30 cellular contexts compared by ENCODE assay signal in the genomic region with DNA sequence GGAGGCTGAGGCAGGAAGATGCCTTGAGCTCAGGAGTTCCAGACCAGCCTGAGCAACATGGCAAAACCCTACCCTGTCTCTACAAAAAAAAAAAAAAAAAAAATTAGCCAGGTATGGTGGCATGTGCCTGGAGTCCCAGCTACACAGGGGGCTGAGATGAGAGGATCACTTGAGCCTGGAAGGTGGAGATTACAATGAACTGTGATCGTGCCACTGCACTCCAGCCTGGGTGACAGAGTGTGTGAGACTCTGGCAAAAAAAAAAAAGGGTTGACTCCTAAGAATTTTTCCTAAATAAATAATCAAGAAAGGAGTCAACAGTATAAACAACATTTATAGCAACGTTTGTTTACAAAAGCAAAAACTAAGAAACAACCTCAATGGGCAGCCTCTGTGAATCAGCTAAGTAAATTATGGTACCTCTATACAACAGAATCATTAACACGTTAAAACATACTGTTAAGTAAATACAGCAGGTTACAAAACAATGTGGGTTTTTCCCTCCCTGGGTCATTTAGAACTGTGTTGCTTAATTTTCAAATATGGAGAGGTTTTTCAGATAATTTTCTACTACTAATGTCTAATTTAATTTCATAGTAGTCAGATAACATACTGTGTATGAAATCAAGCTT. TPM values are rescaled to one million over a fixed set of nuclear protein-coding genes. Genes with fewer than 3 reads are reported as not detected.
"Had no signal": no experiment of that assay in that cellular context is flagged by ENCODE, and none has a peak within 500 bp of the region (broad histone marks: within the 10 kb centered on the region; RNA-seq: fewer than 3 reads in every experiment).

No MANE protein-coding gene starts in this region.

- H3K4me3 ChIP-seq: ascending aorta, cardiac muscle cell, colonic mucosa, gastroesophageal sphincter, sigmoid colon, thoracic aorta had no signal

- H3K9me3 ChIP-seq: ascending aorta, colonic mucosa, gastroesophageal sphincter, neutrophil, sigmoid colon, thoracic aorta had no signal

- H3K4me1 ChIP-seq: ascending aorta, colonic mucosa, gastroesophageal sphincter, sigmoid colon had no signal

- H3K27me3 ChIP-seq: ascending aorta, gastroesophageal sphincter, neutrophil, sigmoid colon had no signal

- H3K27ac ChIP-seq: ascending aorta, cardiac muscle cell, colonic mucosa, gastroesophageal sphincter, neutrophil, sigmoid colon, thoracic aorta, VCaP had no signal

- H3K36me3 ChIP-seq: ascending aorta, cardiac muscle cell, colonic mucosa, gastroesophageal sphincter, neutrophil, sigmoid colon, thoracic aorta had no signal

- ATAC-seq: gastroesophageal sphincter; left cardiac atrium; stimulated activated effector memory CD8-positive, alpha-beta T cell treated with anti-CD3 and anti-CD28 coated beads, Interleukin-12 subunit alpha, Interleukin-12 subunit beta, amount 100 ng/mL, for 72 hours had no signal

- DNase-seq: activated CD4-positive, alpha-beta T cell treated with anti-CD3 and anti-CD28 coated beads for 4 hours; activated CD4-positive, alpha-beta T cell treated with anti-CD3 and anti-CD28 coated beads, Interleukin-2, amount 50 U/mL, for 48 hours; activated CD8-positive, alpha-beta memory T cell treated with anti-CD3 and anti-CD28 coated beads for 24 hours; activated effector memory CD4-positive, alpha-beta T cell treated with Interleukin-2 at 50 U/mL for 16 hours; activated naive CD4-positive, alpha-beta T cell treated with Interleukin-2 at 50 U/mL for 16 hours; activated naive CD8-positive, alpha-beta T cell treated with anti-CD3 and anti-CD28 coated beads for 36 hours; cerebellar nuclear complex; colonic mucosa; effector CD8-positive, alpha-beta T cell; head of caudate nucleus; hippocampal formation; left cardiac atrium; naive B cell; nephron progenitor cell; retina; sigmoid colon; small intestine; stimulated activated CD4-positive, alpha-beta T cell treated with anti-CD3 and anti-CD28 coated beads, Interleukin-4, amount 100 ng/mL, for 24 hours; T-helper 9 cell; trophoblast cell had no signal

RNA-seq across cellular contexts. Expression of a gene that starts 56.8 kb away (rescaled TPM):
- total RNA-seq: activated naive CD8-positive, alpha-beta T cell treated with anti-CD3 and anti-CD28 coated beads for 36 hours; ascending aorta; dermis microvascular lymphatic vessel endothelial cell; gastroesophageal sphincter; left cardiac atrium; posterior vena cava; subcutaneous adipose tissue; thoracic aorta had no signal
